ENCODE assay signal across 9 cellular contexts in genomic region chr1:113946668-113947387, GRCh38. TPM values are rescaled to one million over a fixed set of nuclear protein-coding genes. Genes with fewer than 3 reads are reported as not detected.
DNase-seq lines count a peak whose midpoint lies in the region; ATAC-seq and TF ChIP-seq lines count a peak whose summit lies in the region.
"Had no signal": no experiment of that assay in that cellular context is flagged by ENCODE, and none has a peak within 500 bp of the region (broad histone marks: within the 10 kb centered on the region; RNA-seq: fewer than 3 reads in every experiment).

No MANE protein-coding gene starts in this region.

- peaks cover 76% of the 10 kb centered on the region for H3K4me1 Mint-ChIP-seq in activated CD8-positive, alpha-beta T cell treated with anti-CD3 and anti-CD28 coated beads for 36 hours (ENCODE audit: low read depth)
- peaks cover 75 to 83% of the 10 kb centered on the region in 2 donors for H3K4me1 Mint-ChIP-seq in immature natural killer cell
- H3K4me1 Mint-ChIP-seq in stimulated activated naive CD8-positive, alpha-beta T cell treated with anti-CD3 and anti-CD28 coated beads, Interleukin-15, Interleukin-2, amounts not matched to agents 100 ng/mL and 50 ng/mL, for 24 hours (ENCODE audit: low read depth), result peaks cover 78% of the 10 kb centered on the region

- CTCF ChIA-PET in activated CD8-positive, alpha-beta T cell treated with anti-CD3 and anti-CD28 coated beads for 36 hours (lab: Charles Lee), result interaction anchor here (1.2 to 7.6 kb wide), 7 partner anchors 7 to 400 kb away, joined by 3 to 57 read pairs (median 6); partner anchors contain the start of gene HIPK1

- TF ChIP-seq POLR2A in body of pancreas (IDR thresholded peaks at IDR 0.05), result no peak

- H3K4me1 ChIP-seq in body of pancreas, result peaks cover 49% of the 10 kb centered on the region

- H3K9me3 ChIP-seq in body of pancreas, result no peaks in the 10 kb centered on the region

- TF ChIP-seq CTCF in activated CD8-positive, alpha-beta T cell treated with anti-CD3 and anti-CD28 coated beads for 36 hours (IDR thresholded peaks at IDR 0.05), result no peak
- no peak for TF ChIP-seq CTCF in body of pancreas (IDR thresholded peaks at IDR 0.05)

- POLR2A ChIA-PET in activated CD8-positive, alpha-beta T cell treated with anti-CD3 and anti-CD28 coated beads for 36 hours (lab: Charles Lee), result interaction anchor here (0.6 to 5.2 kb wide), 2 partner anchors 15 to 462 kb away, joined by 4 to 60 read pairs; partner anchors contain the start of gene HIPK1

- DNase-seq in NCI-H510A treated with DMSO at 0.1 percent for 48 hours (lab: John Stamatoyannopoulos, UW) (peak; percentile 17), NCI-H510A (lab: John Stamatoyannopoulos, UW) (no peak), immature natural killer cell (no peak), body of pancreas (no peak)
- no peak for DNase-seq in activated CD8-positive, alpha-beta T cell treated with anti-CD3 and anti-CD28 coated beads for 36 hours
- no peak for DNase-seq in activated CD8-positive, alpha-beta memory T cell treated with anti-CD3 and anti-CD28 coated beads, Interleukin-2, amount 50 U/mL, for 48 hours

- H3K36me3 Mint-ChIP-seq in activated CD8-positive, alpha-beta T cell treated with anti-CD3 and anti-CD28 coated beads for 36 hours (ENCODE audit: low read depth), result peaks cover 46% of the 10 kb centered on the region
- peaks cover 4 to 18% (median 12%) of the 10 kb centered on the region in 3 donors for H3K36me3 Mint-ChIP-seq in immature natural killer cell
- H3K36me3 Mint-ChIP-seq in stimulated activated naive CD8-positive, alpha-beta T cell treated with anti-CD3 and anti-CD28 coated beads, Interleukin-15, Interleukin-2, amounts not matched to agents 100 ng/mL and 50 ng/mL, for 24 hours (ENCODE audit: low read depth), result peaks cover 33% of the 10 kb centered on the region

- ATAC-seq in activated CD8-positive, alpha-beta T cell treated with anti-CD3 and anti-CD28 coated beads for 36 hours, result peak; percentile 41
- ATAC-seq in GM18498 (IDR thresholded peaks at IDR 0.05; ENCODE audit: unreplicated experiment), result no peak
- no peak for ATAC-seq in body of pancreas
- ATAC-seq: A549 had no signal

- intact Hi-C loops in activated CD8-positive, alpha-beta T cell treated with anti-CD3 and anti-CD28 coated beads for 36 hours (cut with micrococcal nuclease), result loop anchor here (2.0 kb wide), 1 partner anchor 14 kb away; no protein-coding TSS in a partner anchor
- intact Hi-C loops in body of pancreas (cut with DNase I), result no loop called here

- H3K9me3 Mint-ChIP-seq in activated CD8-positive, alpha-beta T cell treated with anti-CD3 and anti-CD28 coated beads for 36 hours, result no peaks in the 10 kb centered on the region
- H3K9me3 Mint-ChIP-seq in immature natural killer cell, result no peaks in the 10 kb centered on the region
- H3K9me3 Mint-ChIP-seq in stimulated activated naive CD8-positive, alpha-beta T cell treated with anti-CD3 and anti-CD28 coated beads, Interleukin-15, Interleukin-2, amounts not matched to agents 100 ng/mL and 50 ng/mL, for 24 hours, result no peaks in the 10 kb centered on the region

- peak overlapping the region; percentile 88 for H3K27ac Mint-ChIP-seq in activated CD8-positive, alpha-beta T cell treated with anti-CD3 and anti-CD28 coated beads for 36 hours
- peak overlapping the region; percentile 79 to 93 (median 88) for H3K27ac Mint-ChIP-seq in immature natural killer cell
- H3K27ac Mint-ChIP-seq in stimulated activated naive CD8-positive, alpha-beta T cell treated with anti-CD3 and anti-CD28 coated beads, Interleukin-15, Interleukin-2, amounts not matched to agents 100 ng/mL and 50 ng/mL, for 24 hours, result peak overlapping the region; percentile 92

- peak overlapping the region; percentile 48 for H3K4me3 Mint-ChIP-seq in activated CD8-positive, alpha-beta T cell treated with anti-CD3 and anti-CD28 coated beads for 36 hours
- H3K4me3 Mint-ChIP-seq in immature natural killer cell, result peak overlapping the region; percentile 47 to 70 (median 56)
- peak overlapping the region; percentile 72 for H3K4me3 Mint-ChIP-seq in stimulated activated naive CD8-positive, alpha-beta T cell treated with anti-CD3 and anti-CD28 coated beads, Interleukin-15, Interleukin-2, amounts not matched to agents 100 ng/mL and 50 ng/mL, for 24 hours

- peak overlapping the region in 2 of 4 donors; percentile 39 to 60 for H3K27ac ChIP-seq in body of pancreas
- H3K27ac ChIP-seq: A549 had no signal

- H3K27me3 Mint-ChIP-seq in activated CD8-positive, alpha-beta T cell treated with anti-CD3 and anti-CD28 coated beads for 36 hours, result no peaks in the 10 kb centered on the region
- peaks cover 2 to 8% (median 8%) of the 10 kb centered on the region in 3 donors for H3K27me3 Mint-ChIP-seq in immature natural killer cell (ENCODE audit: low read depth in 3 of 3)
- no peaks in the 10 kb centered on the region for H3K27me3 Mint-ChIP-seq in stimulated activated naive CD8-positive, alpha-beta T cell treated with anti-CD3 and anti-CD28 coated beads, Interleukin-15, Interleukin-2, amounts not matched to agents 100 ng/mL and 50 ng/mL, for 24 hours

- no peaks in the 10 kb centered on the region for H3K36me3 ChIP-seq in body of pancreas (replicated peaks in 1 of 2; ENCODE audit: insufficient read depth in 1 of 2, low read depth in 2 of 2)

- H3K4me3 ChIP-seq in body of pancreas, result no peak overlapping the region
- H3K4me3 ChIP-seq: A549 had no signal

- no peaks in the 10 kb centered on the region for H3K27me3 ChIP-seq in body of pancreas

- WGBS in body of pancreas, 2 donors, result 50 to 54% methylated on average over 4 of the region's 4 CpGs

RNA-seq across cellular contexts. Expression of gene HIPK1, which starts 17.7 kb away (rescaled TPM):
- 10 to 100 TPM; 42.8 to 45.1 TPM for total RNA-seq in activated CD8-positive, alpha-beta T cell treated with anti-CD3 and anti-CD28 coated beads for 36 hours
- 10 to 100 TPM in 2 of 3 donors, 1 to 10 TPM in 1; 4.3 to 27.5 (median 12.7) TPM for polyA plus RNA-seq in immature natural killer cell
- total RNA-seq in body of pancreas, result 10 to 100 TPM; 22.7 to 30.1 TPM

RNA-seq across cellular contexts. Expression of gene OLFML3, which starts 32.4 kb away (rescaled TPM):
- total RNA-seq in activated CD8-positive, alpha-beta T cell treated with anti-CD3 and anti-CD28 coated beads for 36 hours, result under 1 TPM; 0.14 to 0.49 TPM
- polyA plus RNA-seq in immature natural killer cell, result under 1 TPM in 1 of 3 donors, not detected in 2; 0.11 TPM
- 10 to 100 TPM in 1 of 2 donors, 1 to 10 TPM in 1; 9.9 to 30.7 TPM for total RNA-seq in body of pancreas

RNA-seq across cellular contexts. Expression of gene DCLRE1B, which starts 41.7 kb away (rescaled TPM):
- total RNA-seq in activated CD8-positive, alpha-beta T cell treated with anti-CD3 and anti-CD28 coated beads for 36 hours, result 10 to 100 TPM; 19.1 to 19.3 TPM
- polyA plus RNA-seq in immature natural killer cell, result 1 to 10 TPM; 2.0 to 8.4 (median 6.6) TPM
- total RNA-seq in body of pancreas, result 1 to 10 TPM; 1.3 to 2.1 TPM

RNA-seq across cellular contexts. Expression of gene AP4B1, which starts 42.2 kb away (rescaled TPM):
- 10 to 100 TPM; 38.2 to 38.5 TPM for total RNA-seq in activated CD8-positive, alpha-beta T cell treated with anti-CD3 and anti-CD28 coated beads for 36 hours
- 10 to 100 TPM in 2 of 3 donors, 1 to 10 TPM in 1; 9.7 to 21.6 (median 18.6) TPM for polyA plus RNA-seq in immature natural killer cell
- 10 to 100 TPM; 21.3 to 33.0 TPM for total RNA-seq in body of pancreas

RNA-seq across cellular contexts. Expression of gene BCL2L15, which starts 59.4 kb away (rescaled TPM):
- total RNA-seq in activated CD8-positive, alpha-beta T cell treated with anti-CD3 and anti-CD28 coated beads for 36 hours, result under 1 TPM; 0.40 to 0.61 TPM
- under 1 TPM in 1 of 3 donors, not detected in 2; 0.11 TPM for polyA plus RNA-seq in immature natural killer cell
- 10 to 100 TPM; 13.5 to 28.0 TPM for total RNA-seq in body of pancreas

Comparison
In these comparisons a context has a peak if more than half of its experiments do, and no peak if none do; other contexts are left out.
1. RNA of gene OLFML3, which starts 32.4 kb away (total RNA-seq): 9.9 to 30.7 TPM in body of pancreas; 0.14 to 0.49 TPM in activated CD8-positive, alpha-beta T cell treated with anti-CD3 and anti-CD28 coated beads for 36 hours; every median in the first group is over 4 times any median in the second.
2. RNA of gene DCLRE1B, which starts 41.7 kb away (total RNA-seq): 19.1 to 19.3 TPM in activated CD8-positive, alpha-beta T cell treated with anti-CD3 and anti-CD28 coated beads for 36 hours; 1.3 to 2.1 TPM in body of pancreas; every median in the first group is over 4 times any median in the second.
3. Peak in every context shown above with its lines, with median percentiles within 50 percentile points of each other: H3K27ac Mint-ChIP-seq and H3K4me3 Mint-ChIP-seq.